Comparison of ENCODE assay signal across 10 cellular contexts in the genomic region with DNA sequence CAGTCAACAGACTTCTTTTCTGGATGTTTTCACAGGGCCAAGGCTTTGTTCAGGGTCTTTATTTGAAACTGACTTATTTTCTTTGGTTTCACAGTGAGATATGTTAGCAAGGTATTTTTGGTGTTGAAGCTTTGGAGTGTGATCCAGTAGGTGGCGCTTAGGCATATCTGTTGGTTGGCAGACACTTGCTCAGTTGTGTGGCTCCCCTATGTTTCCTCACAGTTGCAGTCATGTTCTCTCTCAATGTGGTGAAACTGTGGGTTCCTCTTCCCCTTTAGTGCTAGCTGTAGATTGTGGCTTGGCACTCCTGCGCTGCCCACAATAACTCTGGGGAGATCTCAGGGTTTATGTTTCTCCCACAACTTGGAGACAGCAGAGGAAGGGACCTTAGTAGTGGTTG.
DNase-seq lines count a peak whose midpoint lies in the region; ATAC-seq and TF ChIP-seq lines count a peak whose summit lies in the region.
"Had no signal": no experiment of that assay in that cellular context is flagged by ENCODE, and none has a peak within 500 bp of the region (broad histone marks: within the 10 kb centered on the region; RNA-seq: fewer than 3 reads in every experiment).

No MANE protein-coding gene starts in this region.

- TF ChIP-seq POLR2A in right lobe of liver (IDR thresholded peaks at IDR 0.05) = no peak

- no peaks in the 10 kb centered on the region for H3K9me2 ChIP-seq in Karpas-422 (replicated peaks; ENCODE audit: insufficient read depth, low read length)

- no peak overlapping the region for H3K27ac Mint-ChIP-seq in Caco-2 (ENCODE audit: unreplicated experiment)
- no peak overlapping the region for H3K27ac Mint-ChIP-seq in activated T-cell treated with anti-CD3 and anti-CD28 coated beads, Interleukin-2, amount 50 U/mL, for 72 hours
- H3K27ac Mint-ChIP-seq: activated T-helper 17 cell treated with anti-CD3 and anti-CD28 coated beads, Interleukin-2, amount 50 U/mL, for 72 hours had no signal

- no peak overlapping the region for H2AFZ ChIP-seq in Karpas-422 (ENCODE audit: low read length)

- no peaks in the 10 kb centered on the region for H3K27me3 ChIP-seq in Karpas-422 (ENCODE audit: low read length)
- no peaks in the 10 kb centered on the region for H3K27me3 ChIP-seq in right lobe of liver
- no peaks in the 10 kb centered on the region for H3K27me3 ChIP-seq in Caco-2 (replicated peaks; ENCODE audit: control insufficient read depth, insufficient read depth, low read length)

- no peaks in the 10 kb centered on the region for H4K20me1 ChIP-seq in Karpas-422 (ENCODE audit: insufficient read depth, low read depth, low read length)

- BruUV-seq in Caco-2 (replicated peaks; lab: Mats Ljungman, UMichigan) = no TSS peak

- H3K4me1 Mint-ChIP-seq in Caco-2 (ENCODE audit: low read depth, unreplicated experiment) = no peaks in the 10 kb centered on the region
- no peaks in the 10 kb centered on the region for H3K4me1 Mint-ChIP-seq in activated T-cell treated with anti-CD3 and anti-CD28 coated beads, Interleukin-2, amount 50 U/mL, for 72 hours (ENCODE audit: low read depth)
- H3K4me1 Mint-ChIP-seq: activated T-helper 17 cell treated with anti-CD3 and anti-CD28 coated beads, Interleukin-2, amount 50 U/mL, for 72 hours had no signal

- intact Hi-C loops in right lobe of liver (cut with DNase I) (no loop called here), Caco-2 (cut with micrococcal nuclease; ENCODE audit: unreplicated experiment) (no loop called here)

- ATAC-seq in right lobe of liver (peak; percentile 73 to 81 (median 78)), HG03565 (IDR thresholded peaks at IDR 0.05; ENCODE audit: unreplicated experiment) (no peak)
- no peak for ATAC-seq in activated T-cell treated with anti-CD3 and anti-CD28 coated beads, Interleukin-2, amount 50 U/mL, for 72 hours (replicated peaks in 1 of 2)
- ATAC-seq: activated T-helper 17 cell treated with anti-CD3 and anti-CD28 coated beads, Interleukin-2, amount 50 U/mL, for 72 hours had no signal

- 0% methylated on average over 1 of the region's 2 CpGs for WGBS in right lobe of liver (ENCODE audit: insufficient coverage, low coverage, low lambda C conversion rate, missing lambda C conversion rate)

- H3K36me3 ChIP-seq in Karpas-422 (ENCODE audit: insufficient read depth, low read length) (no peaks in the 10 kb centered on the region), right lobe of liver (no peaks in the 10 kb centered on the region), Caco-2 (ENCODE audit: control insufficient read depth, insufficient read depth, low read length) (no peaks in the 10 kb centered on the region)

- peak; percentile 34 to 63 (median 50) for TF ChIP-seq CTCF in right lobe of liver (IDR thresholded peaks at IDR 0.05)
- TF ChIP-seq CTCF in Caco-2 (IDR thresholded peaks at IDR 0.05; ENCODE audit: insufficient read depth in 1 of 2, low read depth in 1 of 2, low read length in 1 of 2, severe bottlenecking in 1 of 2, unreplicated experiment in 1 of 2) = no peak

- CTCF ChIA-PET in Caco-2 (lab: Charles Lee) = no interaction called here

- no peak overlapping the region for H3K9ac ChIP-seq in Karpas-422 (ENCODE audit: low read length)

- H3K4me2 ChIP-seq in Karpas-422 (ENCODE audit: low read depth, low read length, poor library complexity, severe bottlenecking) = no peak overlapping the region

- DNase-seq in GF-D8 (lab: John Stamatoyannopoulos, UW) = peak; percentile 4
- peak; percentile 53 for DNase-seq in Karpas-422
- DNase-seq in SK-MEL-5 (ENCODE audit: low read depth, low spot score) = peak; percentile 38
- DNase-seq in right lobe of liver = peak in 1 of 3 donors; percentile 44
- no peak for DNase-seq in Caco-2
- DNase-seq in activated T-cell treated with anti-CD3 and anti-CD28 coated beads, Interleukin-2, amount 50 U/mL, for 72 hours = no peak
- DNase-seq in NCI-H526 treated with DMSO at 0.1 percent for 48 hours (lab: John Stamatoyannopoulos, UW) = no peak
- DNase-seq: NCI-H2029 had no signal

- no peaks in the 10 kb centered on the region for H3K9me3 Mint-ChIP-seq in Caco-2 (ENCODE audit: unreplicated experiment)
- H3K9me3 Mint-ChIP-seq in activated T-cell treated with anti-CD3 and anti-CD28 coated beads, Interleukin-2, amount 50 U/mL, for 72 hours = peaks cover 4 to 7% of the 10 kb centered on the region in 2 donors

- no peak overlapping the region for H3K4me3 Mint-ChIP-seq in Caco-2 (ENCODE audit: unreplicated experiment)
- no peak overlapping the region for H3K4me3 Mint-ChIP-seq in activated T-cell treated with anti-CD3 and anti-CD28 coated beads, Interleukin-2, amount 50 U/mL, for 72 hours
- H3K4me3 Mint-ChIP-seq: activated T-helper 17 cell treated with anti-CD3 and anti-CD28 coated beads, Interleukin-2, amount 50 U/mL, for 72 hours had no signal

- H3K9me3 ChIP-seq in Karpas-422 (ENCODE audit: low read length) (peaks cover 10% of the 10 kb centered on the region), right lobe of liver (no peaks in the 10 kb centered on the region), Caco-2 (no peaks in the 10 kb centered on the region)

- in situ Hi-C loops in SK-MEL-5 (cut with HindIII; ENCODE audit: low pct_unique_long_range_greater_than_20kb, low sequenced_read_pairs) = no loop called here

- H3K27ac ChIP-seq in Karpas-422 (ENCODE audit: low read length) = no peak overlapping the region
- no peak overlapping the region for H3K27ac ChIP-seq in right lobe of liver

- POLR2A ChIA-PET in Caco-2 (lab: Charles Lee) = no interaction called here

- no peaks in the 10 kb centered on the region for H3K27me3 Mint-ChIP-seq in Caco-2 (ENCODE audit: insufficient read depth, unreplicated experiment)
- peaks cover 8% of the 10 kb centered on the region for H3K27me3 Mint-ChIP-seq in activated T-cell treated with anti-CD3 and anti-CD28 coated beads, Interleukin-2, amount 50 U/mL, for 72 hours (ENCODE audit: low read depth)
- H3K27me3 Mint-ChIP-seq: activated T-helper 17 cell treated with anti-CD3 and anti-CD28 coated beads, Interleukin-2, amount 50 U/mL, for 72 hours had no signal

- no peaks in the 10 kb centered on the region for H3K36me3 Mint-ChIP-seq in Caco-2 (ENCODE audit: insufficient read depth, unreplicated experiment)
- no peaks in the 10 kb centered on the region for H3K36me3 Mint-ChIP-seq in activated T-cell treated with anti-CD3 and anti-CD28 coated beads, Interleukin-2, amount 50 U/mL, for 72 hours (ENCODE audit: insufficient read depth in 2 of 2)

- H3K4me1 ChIP-seq in Karpas-422 (ENCODE audit: low read length) (no peaks in the 10 kb centered on the region), right lobe of liver (no peaks in the 10 kb centered on the region), Caco-2 (no peaks in the 10 kb centered on the region)

- H3K4me3 ChIP-seq in Karpas-422 (ENCODE audit: low read length) (no peak overlapping the region), right lobe of liver (no peak overlapping the region), Caco-2 (ENCODE audit: low read depth, low read length) (no peak overlapping the region)

- H3K79me2 ChIP-seq in Karpas-422 (ENCODE audit: low read length) = no peaks in the 10 kb centered on the region

Comparison
In these comparisons a context has a peak if more than half of its experiments do, and no peak if none do; other contexts are left out.
1. DNase-seq: peak in GF-D8 (single experiment), Karpas-422 (single experiment) and SK-MEL-5 (single experiment); none in Caco-2 (0 of 2), activated T-cell treated with anti-CD3 and anti-CD28 coated beads, Interleukin-2, amount 50 U/mL, for 72 hours (0 of 2) and NCI-H526 treated with DMSO at 0.1 percent for 48 hours (single experiment).
2. ATAC-seq: peak in right lobe of liver (4 of 4); none in HG03565 (single experiment) and activated T-cell treated with anti-CD3 and anti-CD28 coated beads, Interleukin-2, amount 50 U/mL, for 72 hours (0 of 2).
3. CTCF ChIP-seq: peak in right lobe of liver (4 of 4); none in Caco-2 (0 of 2).